10 cellular contexts compared by ENCODE assay signal in genomic region chr5:178585465-178585864, GRCh38. TPM values are rescaled to one million over a fixed set of nuclear protein-coding genes. Genes with fewer than 3 reads are reported as not detected.
DNase-seq lines count a peak whose midpoint lies in the region; ATAC-seq, FAIRE-seq and TF ChIP-seq lines count a peak whose summit lies in the region.
"Not testable (repeated sequence)": the region's sequence is repeated elsewhere in the genome, so short reads cannot be mapped to it uniquely, and the experiment has no call there.
"Had no signal": no experiment of that assay in that cellular context is flagged by ENCODE, and none has a peak within 500 bp of the region (broad histone marks: within the 10 kb centered on the region; RNA-seq: fewer than 3 reads in every experiment).

No MANE protein-coding gene starts in this region.

- not testable (repeated sequence) for H3K4me3 ChIP-seq in DND-41 (ENCODE audit: low read depth in 1 of 2, low read length in 2 of 2); OCI-LY7 (ENCODE audit: low read depth, low read length, poor library complexity, severe bottlenecking); endothelial cell of umbilical vein (replicated peaks in 1 of 3; ENCODE audit: insufficient read depth in 1 of 3, low read depth in 1 of 3, low read length in 3 of 3); prostate gland; stomach

- H3K9me2 ChIP-seq in OCI-LY7 (ENCODE audit: insufficient read depth, low read length), result not testable (repeated sequence)

- ATAC-seq in DND-41 (ENCODE audit: insufficient read depth, low read depth) (peak; percentile 48; the same call in 2 of the 3 replicates), HG02588 (IDR thresholded peaks at IDR 0.05; ENCODE audit: unreplicated experiment) (peak; percentile 76)

- DNase-seq in DND-41, result not testable (repeated sequence)
- DNase-seq in OCI-LY7 (ENCODE audit: low spot score) (peak; percentile 27), activated T-cell treated with anti-CD3 and anti-CD28 coated beads for 4 hours (peak; percentile 43), endothelial cell of umbilical vein (ENCODE audit: low read depth, low spot score) (peak; percentile 57), islet precursor cell (peak; percentile 66), prostate gland (ENCODE audit: low spot score) (peak; percentile 57), stomach (peak; percentile 51)

- CTCF ChIA-PET in OCI-LY7 (lab: Charles Lee; ENCODE audit: unreplicated experiment); endothelial cell of umbilical vein (lab: Charles Lee): not testable (repeated sequence)

- POLR2A ChIA-PET in OCI-LY7 (lab: Charles Lee); endothelial cell of umbilical vein (lab: Charles Lee): not testable (repeated sequence)

- 78% methylated on average over 11 of the region's 11 CpGs for WGBS in prostate gland
- WGBS in stomach, 5 donors, result 82 to 89% (median 87%) methylated on average over 10 to 11 of the region's 11 CpGs

- not testable (repeated sequence) for H3K27ac ChIP-seq in DND-41 (ENCODE audit: low read length); OCI-LY7 (ENCODE audit: low read depth, low read length, poor library complexity, severe bottlenecking); endothelial cell of umbilical vein (ENCODE audit: insufficient read depth, low read depth, low read length); prostate gland; stomach

- not testable (repeated sequence) for H3K9me3 ChIP-seq in DND-41 (ENCODE audit: insufficient read depth, low read length, severe bottlenecking); OCI-LY7 (ENCODE audit: low read length); endothelial cell of umbilical vein (replicated peaks; ENCODE audit: control insufficient read depth, insufficient read depth, low read length); prostate gland; stomach

- not testable (repeated sequence) for FAIRE-seq in endothelial cell of umbilical vein (lab: Jason Lieb, UNC)

- intact Hi-C loops in OCI-LY7 (cut with micrococcal nuclease; ENCODE audit: unreplicated experiment); endothelial cell of umbilical vein (cut with micrococcal nuclease); prostate gland (cut with DNase I): not testable (repeated sequence)
- intact Hi-C loops in stomach (cut with DNase I; ENCODE audit: low total_unique reads), result loop anchor here (10.0 kb wide), 1 partner anchor 311 kb away; no protein-coding TSS in a partner anchor

- not testable (repeated sequence) for H3K36me3 ChIP-seq in DND-41 (ENCODE audit: insufficient read depth, low read length); OCI-LY7 (ENCODE audit: insufficient read depth, low read length); endothelial cell of umbilical vein (ENCODE audit: control insufficient read depth in 2 of 2, extremely low read depth in 1 of 2, insufficient read depth in 2 of 2, low read length in 2 of 2); prostate gland; stomach

- not testable (repeated sequence) for TF ChIP-seq POLR2A in endothelial cell of umbilical vein (IDR thresholded peaks at IDR 0.05; ENCODE audit: low read depth, low read length); prostate gland (IDR thresholded peaks at IDR 0.05); stomach (IDR thresholded peaks at IDR 0.05)

- dilution Hi-C loops in endothelial cell of umbilical vein (cut with MboI; ENCODE audit: extremely low pct_ligation_motif_present, low sequenced_read_pairs), result not testable (repeated sequence)

- not testable (repeated sequence) for H4K20me1 ChIP-seq in DND-41 (ENCODE audit: insufficient read depth, low read length); OCI-LY7 (ENCODE audit: insufficient read depth, low read length); endothelial cell of umbilical vein (replicated peaks; ENCODE audit: control insufficient read depth, extremely low read depth, insufficient read depth, low read length)

- not testable (repeated sequence) for H3K9me1 ChIP-seq in endothelial cell of umbilical vein (replicated peaks; ENCODE audit: control insufficient read depth, extremely low read depth, insufficient read depth, low read length)

- not testable (repeated sequence) for H3K27me3 ChIP-seq in DND-41 (ENCODE audit: insufficient read depth, low read length, poor library complexity); prostate gland (replicated peaks; ENCODE audit: insufficient read depth)
- H3K27me3 ChIP-seq in endothelial cell of umbilical vein (ENCODE audit: control insufficient read depth in 2 of 2, insufficient read depth in 2 of 2, low read length in 2 of 2), result peaks cover 27 to 43% of the 10 kb centered on the region in 2 experiments
- peaks cover 0 to 56% (median 21%) of the 10 kb centered on the region in 3 donors for H3K27me3 ChIP-seq in stomach

- H3K79me2 ChIP-seq in DND-41 (ENCODE audit: insufficient read depth, low read length); OCI-LY7 (ENCODE audit: insufficient read depth, low read depth, low read length); endothelial cell of umbilical vein (ENCODE audit: control insufficient read depth, insufficient read depth, low read length): not testable (repeated sequence)

- not testable (repeated sequence) for TF ChIP-seq CTCF in DND-41 (IDR thresholded peaks at IDR 0.05; ENCODE audit: borderline replicate concordance, extremely low read depth, low read length, poor library complexity, severe bottlenecking); OCI-LY7 (conservative IDR thresholded peaks at IDR 0.05; ENCODE audit: low read length); endothelial cell of umbilical vein (IDR thresholded peaks at IDR 0.05; ENCODE audit: extremely low read depth in 1 of 2, insufficient read depth in 1 of 2, low read depth in 1 of 2, low read length in 2 of 2); prostate gland (IDR thresholded peaks at IDR 0.05); stomach (IDR thresholded peaks at IDR 0.05)

- H3K4me1 ChIP-seq in DND-41 (ENCODE audit: insufficient read depth, low read length); OCI-LY7 (ENCODE audit: insufficient read depth, low read length, poor library complexity, severe bottlenecking); endothelial cell of umbilical vein (ENCODE audit: control insufficient read depth, extremely low read depth, insufficient read depth, low read length): not testable (repeated sequence)
- H3K4me1 ChIP-seq in prostate gland (replicated peaks) (peaks cover 18% of the 10 kb centered on the region), stomach (peaks cover 12 to 30% (median 19%) of the 10 kb centered on the region in 4 donors)

- TF ChIP-seq EP300 in stomach (IDR thresholded peaks at IDR 0.05), result not testable (repeated sequence)

- not testable (repeated sequence) for H2AFZ ChIP-seq in DND-41 (ENCODE audit: low read depth, low read length); OCI-LY7 (ENCODE audit: low read length); endothelial cell of umbilical vein (ENCODE audit: low read depth, low read length)

- H3K9ac ChIP-seq in DND-41 (ENCODE audit: low read depth, low read length); endothelial cell of umbilical vein (replicated peaks; ENCODE audit: extremely low read depth, insufficient read depth, low read length): not testable (repeated sequence)

- not testable (repeated sequence) for H3K4me2 ChIP-seq in DND-41 (ENCODE audit: insufficient read depth, low read length); OCI-LY7 (ENCODE audit: low read length); endothelial cell of umbilical vein (ENCODE audit: insufficient read depth, low read length)

- BruUV-seq in OCI-LY7 (replicated peaks; lab: Mats Ljungman, UMichigan); endothelial cell of umbilical vein (replicated peaks; lab: Mats Ljungman, UMichigan): not testable (repeated sequence)

RNA-seq across cellular contexts. Expression of gene COL23A1, which starts 4.7 kb away (rescaled TPM):
- not detected in 2 replicates for total RNA-seq in OCI-LY7 (2014; rRNA removed; shearing (Covaris generic))
- total RNA-seq in OCI-LY7 (2022) (0.53 TPM in 1 of 2 replicates, not detected in the other), endothelial cell of umbilical vein (not detected in 2 replicates), prostate gland (1 to 10 TPM; 2.7 to 6.1 TPM), stomach (1 to 10 TPM in 4 of 5 donors, under 1 TPM in 1; under 0.01 to 7.0 (median 3.6) TPM)
- polyA plus RNA-seq in endothelial cell of umbilical vein (not detected in 2 replicates), stomach (1 to 10 TPM in 1 of 3 donors, under 1 TPM in 2; 0.56 to 1.1 (median 0.83) TPM)
- not detected in 2 replicates for polyA plus RNA-seq in endothelial cell of umbilical vein (2011; cell fraction: cytosol; rRNA removed)
- 0.05 TPM in 1 of 2 replicates, not detected in the other for polyA plus RNA-seq in endothelial cell of umbilical vein (2011; cell fraction: nucleus; rRNA removed)
- not detected in 2 replicates for polyA plus RNA-seq in endothelial cell of umbilical vein (2012)
- polyA minus RNA-seq in endothelial cell of umbilical vein, result 0.06 TPM in 1 of 2 replicates, not detected in the other
- not detected for polyA minus RNA-seq in endothelial cell of umbilical vein (2011; cell fraction: cytosol; rRNA and poly(A)+ RNA removed)
- polyA minus RNA-seq in endothelial cell of umbilical vein (2011; cell fraction: nucleus; rRNA and poly(A)+ RNA removed), result not detected in 2 replicates
- total RNA-seq: activated B cell treated with CpG ODN at 0.5 μM for 24 hours had no signal
- polyA plus RNA-seq: CD4-positive, alpha-beta memory T cell had no signal

RNA-seq across cellular contexts. Expression of gene CLK4, which starts 41.4 kb away (rescaled TPM):
- total RNA-seq in OCI-LY7 (2014; rRNA removed; shearing (Covaris generic)), result 31.8 and 37.4 TPM in 2 replicates
- 32.6 and 40.1 TPM in 2 replicates for total RNA-seq in OCI-LY7 (2022)
- total RNA-seq in endothelial cell of umbilical vein, result 19.2 and 19.5 TPM in 2 replicates
- polyA plus RNA-seq in endothelial cell of umbilical vein, result 6.8 and 7.0 TPM in 2 replicates
- 4.0 and 4.4 TPM in 2 replicates for polyA plus RNA-seq in endothelial cell of umbilical vein (2011; cell fraction: cytosol; rRNA removed)
- 48.5 and 62.7 TPM in 2 replicates for polyA plus RNA-seq in endothelial cell of umbilical vein (2011; cell fraction: nucleus; rRNA removed)
- polyA plus RNA-seq in endothelial cell of umbilical vein (2012), result 6.2 and 6.6 TPM in 2 replicates
- polyA minus RNA-seq in endothelial cell of umbilical vein, result 20.8 and 27.5 TPM in 2 replicates
- polyA minus RNA-seq in endothelial cell of umbilical vein (2011; cell fraction: cytosol; rRNA and poly(A)+ RNA removed), result 8.3 TPM
- polyA minus RNA-seq in endothelial cell of umbilical vein (2011; cell fraction: nucleus; rRNA and poly(A)+ RNA removed), result 50.5 and 85.9 TPM in 2 replicates
- 10 to 100 TPM; 26.7 to 39.0 TPM for total RNA-seq in prostate gland
- total RNA-seq in stomach, result 10 to 100 TPM; 28.6 to 88.3 (median 78.8) TPM
- polyA plus RNA-seq in stomach, result 10 to 100 TPM in 1 of 3 donors, 1 to 10 TPM in 2; 5.7 to 22.0 (median 8.2) TPM
